In genomic region chr14:50001999-50002925, GRCh38 we compare ENCODE assay signal across 8 cellular contexts.
DNase-seq lines count a peak whose midpoint lies in the region; ATAC-seq and TF ChIP-seq lines count a peak whose summit lies in the region.

No MANE protein-coding gene starts in this region.

- H3K27me3 Mint-ChIP-seq in nephron progenitor cell (ENCODE audit: low read depth, poor library complexity): peaks cover 38% of the 10 kb centered on the region

- peak; percentile 93 for DNase-seq in DMS79 (lab: John Stamatoyannopoulos, UW)
- DNase-seq in central memory CD4-positive, alpha-beta T cell: peak; percentile 85
- no peak for DNase-seq in nephron progenitor cell
- DNase-seq in uterus: no peak
- no peak for DNase-seq in nucleus accumbens (lab: John Stamatoyannopoulos, UW)

- intact Hi-C loops in uterus (cut with DNase I; ENCODE audit: low total_unique reads): no loop called here

- peak overlapping the region; percentile 81 for H3K4me3 Mint-ChIP-seq in nephron progenitor cell

- peaks cover 45% of the 10 kb centered on the region for H3K4me1 Mint-ChIP-seq in nephron progenitor cell

- no peaks in the 10 kb centered on the region for H3K9me3 Mint-ChIP-seq in nephron progenitor cell

- TF ChIP-seq CTCF in VCaP (conservative IDR thresholded peaks at IDR 0.05) (no peak), nephron progenitor cell (IDR thresholded peaks at IDR 0.05) (no peak), uterus (IDR thresholded peaks at IDR 0.05) (no peak)

- H3K27ac Mint-ChIP-seq in nephron progenitor cell: no peak overlapping the region

- peak overlapping the region; percentile 91 for H3K27ac ChIP-seq in VCaP
- peak overlapping the region; percentile 85 to 87 for H3K27ac ChIP-seq in uterus

- TF ChIP-seq POLR2A in uterus (IDR thresholded peaks at IDR 0.05): no peak

- H3K9me3 ChIP-seq in uterus: no peaks in the 10 kb centered on the region

- no peaks in the 10 kb centered on the region for H3K27me3 ChIP-seq in uterus

- peaks cover 5 to 13% of the 10 kb centered on the region in 2 donors for H3K4me1 ChIP-seq in uterus

- ATAC-seq in HG02973 (IDR thresholded peaks at IDR 0.05; ENCODE audit: unreplicated experiment) (peak; percentile 35), HG02970 (IDR thresholded peaks at IDR 0.05; ENCODE audit: low FRiP score, unreplicated experiment) (no peak)

- no peak overlapping the region for H3K4me3 ChIP-seq in uterus

- H3K36me3 ChIP-seq in uterus: no peaks in the 10 kb centered on the region

- no peaks in the 10 kb centered on the region for H3K36me3 Mint-ChIP-seq in nephron progenitor cell (ENCODE audit: low read depth)

Comparison
In these comparisons a context has a peak if more than half of its experiments do, and no peak if none do; other contexts are left out.
1. DNase-seq: peak in DMS79 (single experiment) and central memory CD4-positive, alpha-beta T cell (single experiment); none in nephron progenitor cell (single experiment), uterus (0 of 2) and nucleus accumbens (0 of 56).